9 cellular contexts compared by ENCODE assay signal in the genomic region with DNA sequence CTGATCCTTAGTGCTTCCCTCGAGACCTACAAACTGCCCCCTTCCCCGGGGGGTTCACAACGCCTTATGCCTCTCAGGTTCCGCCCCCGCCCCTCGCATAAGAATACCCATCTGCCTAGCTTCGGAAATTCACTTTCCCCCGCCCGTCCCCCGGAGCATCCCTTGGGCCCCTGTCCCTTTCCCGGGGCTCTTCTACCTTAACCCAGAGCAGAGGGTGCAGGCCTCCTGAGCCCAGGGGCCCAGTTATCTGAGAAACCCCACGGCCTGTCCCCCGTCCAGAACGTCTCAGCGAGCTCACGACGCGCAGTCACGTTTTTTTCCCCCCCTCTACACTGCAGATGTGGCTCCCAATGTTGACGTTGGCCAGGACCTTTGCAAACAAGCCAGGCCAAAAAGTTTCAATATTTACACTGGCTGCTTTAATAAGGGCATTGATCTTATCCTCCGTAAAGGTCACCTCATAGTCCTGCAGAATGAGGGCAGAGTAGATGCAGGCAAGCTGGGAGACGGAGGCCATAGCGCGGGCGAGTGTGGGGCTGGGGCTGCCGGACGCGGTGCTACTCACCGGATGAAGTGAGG. TPM values are rescaled to one million over a fixed set of nuclear protein-coding genes. Genes with fewer than 3 reads are reported as not detected.
A peak's percentile ranks its signal among the peaks of the same experiment; 100 is the strongest.
DNase-seq lines count a peak whose midpoint lies in the region; ATAC-seq and TF ChIP-seq lines count a peak whose summit lies in the region.
"Had no signal": no experiment of that assay in that cellular context is flagged by ENCODE, and none has a peak within 500 bp of the region (broad histone marks: within the 10 kb centered on the region; RNA-seq: fewer than 3 reads in every experiment).

No MANE protein-coding gene starts in this region.

- H3K4me1 Mint-ChIP-seq in Calu3 (ENCODE audit: low read depth, unreplicated experiment), result peaks cover 27% of the 10 kb centered on the region
- peaks cover 9 to 15% of the 10 kb centered on the region in 2 donors for H3K4me1 Mint-ChIP-seq in immature natural killer cell

- no peak for TF ChIP-seq EP300 in neural cell (conservative IDR thresholded peaks at IDR 0.05; ENCODE audit: poor library complexity, severe bottlenecking)

- H3K9me3 ChIP-seq in esophagus squamous epithelium, result no peaks in the 10 kb centered on the region
- no peaks in the 10 kb centered on the region for H3K9me3 ChIP-seq in neural cell (ENCODE audit: low read length)

- H3K79me2 ChIP-seq in neural cell (replicated peaks; ENCODE audit: insufficient read depth, low read length), result peaks cover 35% of the 10 kb centered on the region

- peak overlapping the region; percentile 37 for H2AFZ ChIP-seq in neural cell (ENCODE audit: low read depth, low read length)

- H3F3A ChIP-seq in neural cell (ENCODE audit: insufficient read depth, low read length, poor library complexity, severe bottlenecking), result peaks cover 8% of the 10 kb centered on the region

- H3K36me3 Mint-ChIP-seq in Calu3 (ENCODE audit: insufficient read depth, unreplicated experiment) (peaks cover 10% of the 10 kb centered on the region), immature natural killer cell (peaks cover 0 to 4% (median under 1%) of the 10 kb centered on the region in 3 donors)

- H3K36me3 ChIP-seq in esophagus squamous epithelium, result peaks cover 0 to 11% (median 0%) of the 10 kb centered on the region in 3 donors
- H3K36me3 ChIP-seq in neural cell (ENCODE audit: insufficient read depth, low read length), result no peaks in the 10 kb centered on the region

- no peaks in the 10 kb centered on the region for H3K27me3 Mint-ChIP-seq in Calu3 (ENCODE audit: unreplicated experiment)
- no peaks in the 10 kb centered on the region for H3K27me3 Mint-ChIP-seq in immature natural killer cell (ENCODE audit: low read depth in 3 of 3)

- peak overlapping the region; percentile 90 for H3K9ac ChIP-seq in neural cell (ENCODE audit: low read length)

- no peak overlapping the region for H3K27ac Mint-ChIP-seq in Calu3 (ENCODE audit: unreplicated experiment)
- H3K27ac Mint-ChIP-seq in immature natural killer cell, result no peak overlapping the region

- no peaks in the 10 kb centered on the region for H3K9me2 ChIP-seq in neural cell (ENCODE audit: insufficient read depth, low read length)

- DNase-seq in Calu3 (peak; percentile 22), esophagus squamous epithelium (lab: John Stamatoyannopoulos, UW) (no peak), NK-92 (lab: John Stamatoyannopoulos, UW; ENCODE audit: unreplicated experiment) (no peak), immature natural killer cell (no peak)

- H3K27ac ChIP-seq in esophagus squamous epithelium, result peak overlapping the region; percentile 94 to 100 (median 98)
- peak overlapping the region; percentile 98 for H3K27ac ChIP-seq in neural cell (ENCODE audit: low read length)

- CTCF ChIA-PET in Calu3 (lab: Charles Lee), result interaction anchor here (0.6 to 0.9 kb wide), 3 partner anchors 29 to 191 kb away, joined by 3 to 8 read pairs (median 3); no protein-coding TSS in a partner anchor

- BruUV-seq in Calu3 (replicated peaks; lab: Mats Ljungman, UMichigan), result no TSS peak

- intact Hi-C loops in Calu3 (cut with micrococcal nuclease; ENCODE audit: unreplicated experiment) (loop anchor here (2.0 to 5.0 kb wide), 2 partner anchors 41 to 147 kb away; a partner anchor contains a TSS), esophagus squamous epithelium (cut with DNase I) (loop anchor here (5.0 kb wide), 1 partner anchor 42 kb away; a partner anchor contains a TSS)

- peaks cover 25 to 48% (median 38%) of the 10 kb centered on the region in 3 donors for H3K4me1 ChIP-seq in esophagus squamous epithelium

- no peak for TF ChIP-seq CTCF in Calu3 (IDR thresholded peaks at IDR 0.05; ENCODE audit: unreplicated experiment)
- TF ChIP-seq CTCF in esophagus squamous epithelium (IDR thresholded peaks at IDR 0.05), result no peak
- no peak for TF ChIP-seq CTCF in neural cell (IDR thresholded peaks at IDR 0.05; ENCODE audit: poor library complexity, severe bottlenecking)

- no peak overlapping the region for H3K4me3 Mint-ChIP-seq in Calu3 (ENCODE audit: low read depth, unreplicated experiment)
- no peak overlapping the region for H3K4me3 Mint-ChIP-seq in immature natural killer cell

- no peak for TF ChIP-seq POLR2A in esophagus squamous epithelium (IDR thresholded peaks at IDR 0.05)

- ATAC-seq in GM19324 (IDR thresholded peaks at IDR 0.05; ENCODE audit: low FRiP score, unreplicated experiment) (peak; percentile 30), HG03439 (IDR thresholded peaks at IDR 0.05; ENCODE audit: unreplicated experiment) (peak; percentile 25), SK-N-SH treated with all-trans-retinoic acid at 6 μM for 48 hours (peak; percentile 43)

- 0 to 3% methylated on average over 12 to 19 of the region's 29 CpGs for WGBS in esophagus squamous epithelium, 2 donors

- TF ChIP-seq RAD21 in neural cell (conservative IDR thresholded peaks at IDR 0.05), result no peak

- no peaks in the 10 kb centered on the region for H4K20me1 ChIP-seq in neural cell (ENCODE audit: insufficient read depth)

- H3K9me3 Mint-ChIP-seq in Calu3 (ENCODE audit: low read depth, unreplicated experiment) (no peaks in the 10 kb centered on the region), immature natural killer cell (no peaks in the 10 kb centered on the region)

- H3K4me2 ChIP-seq in neural cell (ENCODE audit: low read length), result peak overlapping the region; percentile 42

- H3K4me3 ChIP-seq in esophagus squamous epithelium (peak overlapping the region; percentile 61 to 97 (median 82)), neural cell (ENCODE audit: low read length) (peak overlapping the region; percentile 74)

- H3K27me3 ChIP-seq in esophagus squamous epithelium (no peaks in the 10 kb centered on the region), neural cell (ENCODE audit: insufficient read depth, low read depth, low read length) (no peaks in the 10 kb centered on the region)

TF ChIP-seq in SK-N-SH treated with all-trans-retinoic acid at 6 μM for 48 hours, 23 proteins besides CTCF, POLR2A, EP300 and RAD21:
- TF ChIP-seq SNAI2 (CRISPR knock-in tag; IDR thresholded peaks at IDR 0.05) (no peak), PPARA (CRISPR knock-in tag; IDR thresholded peaks at IDR 0.05; ENCODE audit: borderline replicate concordance) (no peak), RARB (CRISPR knock-in tag; IDR thresholded peaks at IDR 0.05) (no peak)

TF ChIP-seq in neural cell, 6 proteins besides CTCF, POLR2A, EP300 and RAD21:
- TF ChIP-seq, protein P1, sequence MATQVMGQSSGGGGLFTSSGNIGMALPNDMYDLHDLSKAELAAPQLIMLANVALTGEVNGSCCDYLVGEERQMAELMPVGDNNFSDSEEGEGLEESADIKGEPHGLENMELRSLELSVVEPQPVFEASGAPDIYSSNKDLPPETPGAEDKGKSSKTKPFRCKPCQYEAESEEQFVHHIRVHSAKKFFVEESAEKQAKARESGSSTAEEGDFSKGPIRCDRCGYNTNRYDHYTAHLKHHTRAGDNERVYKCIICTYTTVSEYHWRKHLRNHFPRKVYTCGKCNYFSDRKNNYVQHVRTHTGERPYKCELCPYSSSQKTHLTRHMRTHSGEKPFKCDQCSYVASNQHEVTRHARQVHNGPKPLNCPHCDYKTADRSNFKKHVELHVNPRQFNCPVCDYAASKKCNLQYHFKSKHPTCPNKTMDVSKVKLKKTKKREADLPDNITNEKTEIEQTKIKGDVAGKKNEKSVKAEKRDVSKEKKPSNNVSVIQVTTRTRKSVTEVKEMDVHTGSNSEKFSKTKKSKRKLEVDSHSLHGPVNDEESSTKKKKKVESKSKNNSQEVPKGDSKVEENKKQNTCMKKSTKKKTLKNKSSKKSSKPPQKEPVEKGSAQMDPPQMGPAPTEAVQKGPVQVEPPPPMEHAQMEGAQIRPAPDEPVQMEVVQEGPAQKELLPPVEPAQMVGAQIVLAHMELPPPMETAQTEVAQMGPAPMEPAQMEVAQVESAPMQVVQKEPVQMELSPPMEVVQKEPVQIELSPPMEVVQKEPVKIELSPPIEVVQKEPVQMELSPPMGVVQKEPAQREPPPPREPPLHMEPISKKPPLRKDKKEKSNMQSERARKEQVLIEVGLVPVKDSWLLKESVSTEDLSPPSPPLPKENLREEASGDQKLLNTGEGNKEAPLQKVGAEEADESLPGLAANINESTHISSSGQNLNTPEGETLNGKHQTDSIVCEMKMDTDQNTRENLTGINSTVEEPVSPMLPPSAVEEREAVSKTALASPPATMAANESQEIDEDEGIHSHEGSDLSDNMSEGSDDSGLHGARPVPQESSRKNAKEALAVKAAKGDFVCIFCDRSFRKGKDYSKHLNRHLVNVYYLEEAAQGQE (IDR thresholded peaks at IDR 0.05; ENCODE audit: borderline replicate concordance), result peak; percentile 14
- TF ChIP-seq POLR2AphosphoS5 (IDR thresholded peaks at IDR 0.05) (no peak), SMC3 (conservative IDR thresholded peaks at IDR 0.05; ENCODE audit: poor library complexity) (peak; percentile 45)
TF ChIP-seq in neural cell: peak in this region for 2.

RNA-seq across cellular contexts. Expression of a gene that starts 1.4 kb away (rescaled TPM):
- total RNA-seq in Calu3 (2022) (89.0 and 101 TPM in 2 replicates), esophagus squamous epithelium (10 to 100 TPM; 30.6 to 61.6 (median 42.0) TPM)
- polyA plus RNA-seq in neural cell (59.6 and 62.4 TPM in 2 replicates), immature natural killer cell (10 to 100 TPM; 59.3 to 96.7 (median 78.5) TPM)
- polyA minus RNA-seq in neural cell, result 126 and 135 TPM in 2 replicates

RNA-seq across cellular contexts. Expression of a gene that starts 42.0 kb away (rescaled TPM):
- total RNA-seq in Calu3 (2022) (3.4 and 5.2 TPM in 2 replicates), esophagus squamous epithelium (1 to 10 TPM in 3 of 4 donors, under 1 TPM in 1; 0.27 to 2.5 (median 1.6) TPM)
- polyA plus RNA-seq in neural cell (2.3 TPM in 1 of 2 replicates, not detected in the other), immature natural killer cell (1 to 10 TPM; 2.5 to 7.9 (median 3.5) TPM)
- polyA minus RNA-seq in neural cell, result 0.24 and 0.46 TPM in 2 replicates

RNA-seq across cellular contexts. Expression of a gene that starts 44.5 kb away (rescaled TPM):
- 62.7 and 67.1 TPM in 2 replicates for total RNA-seq in Calu3 (2022)
- 10 to 100 TPM in 2 of 4 donors, 1 to 10 TPM in 2; 6.3 to 20.7 (median 9.8) TPM for total RNA-seq in esophagus squamous epithelium
- 0.98 and 1.0 TPM in 2 replicates for polyA plus RNA-seq in neural cell
- 4.1 and 4.4 TPM in 2 replicates for polyA minus RNA-seq in neural cell
- 1 to 10 TPM; 1.1 to 7.2 (median 5.8) TPM for polyA plus RNA-seq in immature natural killer cell

RNA-seq across cellular contexts. Expression of a gene that starts 58.8 kb away (rescaled TPM):
- not detected in 2 replicates for total RNA-seq in Calu3 (2022)
- total RNA-seq in esophagus squamous epithelium, result not detected
- not detected in 2 replicates for polyA plus RNA-seq in neural cell
- polyA minus RNA-seq in neural cell, result not detected in 2 replicates
- polyA plus RNA-seq in immature natural killer cell, result 1 to 10 TPM in 1 of 3 donors, not detected in 2; 1.2 TPM
- total RNA-seq: subcutaneous adipose tissue had no signal
